11 cellular contexts compared by ENCODE assay signal in genomic region chr15:75695634-75696302, GRCh38. TPM values are rescaled to one million over a fixed set of nuclear protein-coding genes. Genes with fewer than 3 reads are reported as not detected.
DNase-seq lines count a peak whose midpoint lies in the region; ATAC-seq and TF ChIP-seq lines count a peak whose summit lies in the region.
"Had no signal": no experiment of that assay in that cellular context is flagged by ENCODE, and none has a peak within 500 bp of the region (broad histone marks: within the 10 kb centered on the region; RNA-seq: fewer than 3 reads in every experiment).

No MANE protein-coding gene starts in this region.

- H3K27me3 Mint-ChIP-seq in CD4-positive, CD25-positive, alpha-beta regulatory T cell, result peaks cover 4% of the 10 kb centered on the region
- H3K27me3 Mint-ChIP-seq in chondrocyte (ENCODE audit: low read depth), result no peaks in the 10 kb centered on the region

- intact Hi-C loops in psoas muscle (cut with DNase I), result no loop called here

- no peak overlapping the region for H3K4me3 ChIP-seq in CD4-positive, CD25-positive, alpha-beta regulatory T cell (ENCODE audit: low read depth, low read length)
- H3K4me3 ChIP-seq in psoas muscle, result no peak overlapping the region

- peaks cover 4% of the 10 kb centered on the region for H3K36me3 Mint-ChIP-seq in CD4-positive, CD25-positive, alpha-beta regulatory T cell
- H3K36me3 Mint-ChIP-seq in chondrocyte (ENCODE audit: low read depth), result peaks cover 10% of the 10 kb centered on the region

- H3K4me3 Mint-ChIP-seq in CD4-positive, CD25-positive, alpha-beta regulatory T cell, result peak overlapping the region in 2 of 4 donors; percentile 30 to 38
- H3K4me3 Mint-ChIP-seq in chondrocyte (ENCODE audit: unreplicated experiment), result no peak overlapping the region
- H3K4me3 Mint-ChIP-seq: T-helper 17 cell had no signal

- no peaks in the 10 kb centered on the region for H3K9me3 Mint-ChIP-seq in CD4-positive, CD25-positive, alpha-beta regulatory T cell
- H3K9me3 Mint-ChIP-seq in chondrocyte (ENCODE audit: low read depth), result no peaks in the 10 kb centered on the region

- WGBS in psoas muscle, 3 donors, result 72 to 77% (median 73%) methylated on average over 7 of the region's 7 CpGs

- H3K27ac ChIP-seq in CD4-positive, CD25-positive, alpha-beta regulatory T cell (ENCODE audit: insufficient read depth, low read length, poor library complexity, severe bottlenecking), result no peak overlapping the region
- H3K27ac ChIP-seq in KOPT-K1 (ENCODE audit: low read depth, low read length, poor library complexity, severe bottlenecking), result peak overlapping the region; percentile 47
- H3K27ac ChIP-seq in psoas muscle, result peak overlapping the region; percentile 82

- no peaks in the 10 kb centered on the region for H3K36me3 ChIP-seq in CD4-positive, CD25-positive, alpha-beta regulatory T cell (ENCODE audit: control insufficient read depth, insufficient read depth, low read length)
- H3K36me3 ChIP-seq in KOPT-K1 (ENCODE audit: insufficient read depth, low read length) (no peaks in the 10 kb centered on the region), psoas muscle (ENCODE audit: insufficient read depth in 1 of 2, low read depth in 1 of 2) (peaks cover 0 to 9% of the 10 kb centered on the region in 2 donors)

- H3K27ac Mint-ChIP-seq in CD4-positive, CD25-positive, alpha-beta regulatory T cell, result peak overlapping the region in 2 of 3 donors; percentile 55 to 68
- peak overlapping the region; percentile 97 for H3K27ac Mint-ChIP-seq in chondrocyte (ENCODE audit: unreplicated experiment)
- H3K27ac Mint-ChIP-seq: T-helper 17 cell had no signal

- peaks cover 0 to 20% (median 9%) of the 10 kb centered on the region in 4 donors for H3K4me1 Mint-ChIP-seq in CD4-positive, CD25-positive, alpha-beta regulatory T cell
- peaks cover 85% of the 10 kb centered on the region for H3K4me1 Mint-ChIP-seq in chondrocyte (ENCODE audit: low read depth)

- TF ChIP-seq CTCF in chondrocyte (IDR thresholded peaks at IDR 0.05), result no peak
- TF ChIP-seq CTCF in psoas muscle (IDR thresholded peaks at IDR 0.05), result no peak

- H3K27me3 ChIP-seq in CD4-positive, CD25-positive, alpha-beta regulatory T cell (ENCODE audit: control insufficient read depth, insufficient read depth, low read length), result no peaks in the 10 kb centered on the region
- no peaks in the 10 kb centered on the region for H3K27me3 ChIP-seq in psoas muscle (ENCODE audit: insufficient read depth in 3 of 3, low read length in 2 of 3)

- H3K9me3 ChIP-seq in CD4-positive, CD25-positive, alpha-beta regulatory T cell (ENCODE audit: control insufficient read depth in 2 of 2, low read length in 2 of 2), result no peaks in the 10 kb centered on the region
- no peaks in the 10 kb centered on the region for H3K9me3 ChIP-seq in KOPT-K1 (ENCODE audit: insufficient read depth, low read length, poor library complexity, severe bottlenecking)
- no peaks in the 10 kb centered on the region for H3K9me3 ChIP-seq in psoas muscle

- H3K4me1 ChIP-seq in CD4-positive, CD25-positive, alpha-beta regulatory T cell (ENCODE audit: control insufficient read depth, insufficient read depth, low read length, poor library complexity, severe bottlenecking), result peaks cover 12% of the 10 kb centered on the region
- peaks cover 26% of the 10 kb centered on the region for H3K4me1 ChIP-seq in psoas muscle

- ATAC-seq in CD4-positive, CD25-positive, alpha-beta regulatory T cell (ENCODE audit: low read depth in 2 of 2), result no peak
- ATAC-seq in psoas muscle (no peak), GM18873 (IDR thresholded peaks at IDR 0.05; ENCODE audit: low FRiP score, unreplicated experiment) (no peak)
- ATAC-seq: T-helper 17 cell had no signal

- DNase-seq in CD4-positive, CD25-positive, alpha-beta regulatory T cell, result peak in 1 of 3 donors; percentile 8
- DNase-seq in chondrocyte (ENCODE audit: low spot score) (no peak), psoas muscle (no peak), NCI-H1092 treated with DMSO at 0.1 percent for 48 hours (lab: John Stamatoyannopoulos, UW) (no peak), dedifferentiated amniotic fluid mesenchymal stem cell (ENCODE audit: extremely low spot score) (no peak), iPS-NIHi11 (ENCODE audit: low spot score) (no peak)
- DNase-seq: KG1, NCI-H510A treated with DMSO at 0.1 percent for 48 hours, T-helper 17 cell had no signal

RNA-seq across cellular contexts. Expression of gene CSPG4, which starts 16.9 kb away (rescaled TPM):
- not detected for total RNA-seq in CD4-positive, CD25-positive, alpha-beta regulatory T cell
- not detected for polyA plus RNA-seq in CD4-positive, CD25-positive, alpha-beta regulatory T cell
- 302 to 607 TPM (median 595 TPM) in 3 replicates for total RNA-seq in chondrocyte
- total RNA-seq in psoas muscle, result 10 to 100 TPM; 15.8 to 49.5 (median 34.0) TPM
- polyA plus RNA-seq in psoas muscle, result 10 to 100 TPM in 2 of 3 donors, 1 to 10 TPM in 1; 8.1 to 15.9 (median 10.6) TPM

RNA-seq across cellular contexts. Expression of gene SNX33, which starts 48.1 kb away (rescaled TPM):
- total RNA-seq in CD4-positive, CD25-positive, alpha-beta regulatory T cell, result 2.1 TPM
- 1 to 10 TPM in 1 of 4 donors, under 1 TPM in 3; 0.03 to 1.0 (median 0.53) TPM for polyA plus RNA-seq in CD4-positive, CD25-positive, alpha-beta regulatory T cell
- total RNA-seq in chondrocyte (21.6 to 31.2 TPM (median 30.2 TPM) in 3 replicates), psoas muscle (1 to 10 TPM; 3.5 to 8.0 (median 3.9) TPM)
- 1 to 10 TPM; 3.7 to 4.4 (median 3.8) TPM for polyA plus RNA-seq in psoas muscle

RNA-seq across cellular contexts. Expression of gene IMP3, which starts 55.7 kb away (rescaled TPM):
- total RNA-seq in CD4-positive, CD25-positive, alpha-beta regulatory T cell, result 40.5 TPM
- 100 to 1,000 TPM; 216 to 303 (median 283) TPM for polyA plus RNA-seq in CD4-positive, CD25-positive, alpha-beta regulatory T cell
- total RNA-seq in chondrocyte, result 28.7 to 30.0 TPM (median 29.0 TPM) in 3 replicates
- total RNA-seq in psoas muscle, result 10 to 100 TPM; 41.6 to 51.0 (median 43.8) TPM
- polyA plus RNA-seq in psoas muscle, result 10 to 100 TPM; 45.0 to 95.9 (median 87.3) TPM

Comparison
In these comparisons a context has a peak if more than half of its experiments do, and no peak if none do; other contexts are left out.
1. RNA of gene CSPG4, which starts 16.9 kb away (total RNA-seq): 302 to 607 TPM in chondrocyte and 15.8 to 49.5 TPM in psoas muscle; not detected in CD4-positive, CD25-positive, alpha-beta regulatory T cell (single experiment); every median in the first group is over 10 times any median in the second.